Comparison of ENCODE assay signal across 15 cellular contexts in the genomic region with DNA sequence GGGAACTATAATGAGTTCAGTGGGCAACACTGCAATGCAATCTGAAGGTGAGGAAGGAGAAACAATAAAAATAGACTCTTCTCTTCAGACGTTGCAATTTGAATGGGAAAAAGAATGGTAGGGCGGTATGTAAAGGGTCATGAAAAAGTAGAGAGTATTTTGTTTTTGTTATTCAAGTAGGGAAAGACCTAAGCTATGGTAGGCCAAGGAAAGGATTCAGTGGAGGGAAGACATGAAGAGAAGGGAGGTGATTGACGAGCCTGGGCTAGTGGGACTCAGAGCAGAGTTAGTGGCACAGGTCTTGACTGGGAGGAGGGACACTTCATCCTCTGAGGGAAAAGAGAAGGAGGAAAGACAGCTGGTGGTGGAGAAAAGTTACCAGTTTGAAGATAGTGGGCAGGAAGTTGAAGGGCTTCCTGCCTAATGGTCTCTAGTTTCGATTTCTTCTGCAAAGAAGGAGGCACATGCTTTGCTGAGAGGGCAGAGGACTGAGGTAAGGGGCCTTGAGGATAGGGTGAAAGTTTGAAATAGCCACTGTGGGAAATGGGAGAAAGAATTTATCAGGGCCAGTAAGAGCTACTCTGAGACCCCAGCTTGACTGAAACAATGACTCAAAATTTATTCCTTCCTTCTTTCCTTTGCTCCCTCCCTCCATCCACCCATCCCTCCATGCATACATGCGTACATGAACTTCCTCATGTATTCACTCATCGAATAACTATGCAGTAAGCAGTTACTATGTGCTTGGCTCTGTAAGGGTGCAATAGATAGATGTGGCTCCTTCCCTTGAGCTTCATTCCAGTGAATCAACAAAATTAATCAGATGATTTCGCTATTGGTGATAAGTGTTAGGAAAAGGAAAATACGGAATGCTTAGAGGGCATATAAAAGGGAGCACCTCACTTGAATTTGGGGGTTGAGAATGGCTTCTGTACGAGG. TPM values are rescaled to one million over a fixed set of nuclear protein-coding genes. Genes with fewer than 3 reads are reported as not detected.
DNase-seq lines count a peak whose midpoint lies in the region; ATAC-seq, FAIRE-seq and TF ChIP-seq lines count a peak whose summit lies in the region.
"Had no signal": no experiment of that assay in that cellular context is flagged by ENCODE, and none has a peak within 500 bp of the region (broad histone marks: within the 10 kb centered on the region; RNA-seq: fewer than 3 reads in every experiment).

No MANE protein-coding gene starts in this region.

- no peak overlapping the region for H3K4me3 ChIP-seq in Karpas-422 (ENCODE audit: low read length)
- no peak overlapping the region for H3K4me3 ChIP-seq in K562
- no peak overlapping the region for H3K4me3 ChIP-seq in lower leg skin (ENCODE audit: low read depth, poor library complexity, severe bottlenecking)
- H3K4me3 ChIP-seq: coronary artery had no signal

- BruUV-seq in K562 (replicated peaks; lab: Mats Ljungman, UMichigan) = no TSS peak

- H3K36me3 Mint-ChIP-seq in activated CD4-positive, alpha-beta memory T cell treated with anti-CD3 and anti-CD28 coated beads, Interleukin-2, amount 10 ng/mL, durations not matched to agents 7 days and 5 days (ENCODE audit: low read depth) = peaks cover 43% of the 10 kb centered on the region
- peaks cover 41% of the 10 kb centered on the region for H3K36me3 Mint-ChIP-seq in activated CD4-positive, alpha-beta memory T cell treated with anti-CD3 and anti-CD28 coated beads for 36 hours

- no peak for TF ChIP-seq RAD21 in K562 (CRISPR knock-in tag; conservative IDR thresholded peaks at IDR 0.05 in 1 of 2, IDR thresholded peaks at IDR 0.05 in 1 of 2)

- no peak overlapping the region for H3K27ac ChIP-seq in Karpas-422 (ENCODE audit: low read length)
- no peak overlapping the region for H3K27ac ChIP-seq in K562 (ENCODE audit: extremely low read depth, low read depth, low read length)

- H3K27me3 ChIP-seq in Karpas-422 (ENCODE audit: low read length) (no peaks in the 10 kb centered on the region), K562 (ENCODE audit: control insufficient read depth in 2 of 2, insufficient read depth in 2 of 2, low read length in 2 of 2) (peaks cover 25 to 26% of the 10 kb centered on the region in 2 experiments)

- FAIRE-seq in K562 (lab: Jason Lieb, UNC) = peak; percentile 6
- FAIRE-seq: kidney had no signal

- H4K20me1 ChIP-seq in Karpas-422 (ENCODE audit: insufficient read depth, low read depth, low read length) (no peaks in the 10 kb centered on the region), K562 (replicated peaks; ENCODE audit: control insufficient read depth, insufficient read depth, low read length) (no peaks in the 10 kb centered on the region)

- DNase-seq in activated CD4-positive, alpha-beta memory T cell treated with anti-CD3 and anti-CD28 coated beads, Interleukin-2, amount 10 ng/mL, durations not matched to agents 7 days and 5 days = peak; percentile 42
- no peak for DNase-seq in activated CD4-positive, alpha-beta memory T cell treated with anti-CD3 and anti-CD28 coated beads for 36 hours
- DNase-seq in Karpas-422 (no peak), K562 (ENCODE audit: extremely low read depth in 1 of 4, low spot score in 3 of 4) (no peak), superior temporal gyrus (ENCODE audit: extremely low spot score) (peak; percentile 3), NCI-H2171 treated with DMSO at 0.1 percent for 48 hours (lab: John Stamatoyannopoulos, UW) (no peak), lower leg skin (ENCODE audit: low spot score in 2 of 2) (no peak)
- DNase-seq: foreskin fibroblast, kidney, NCI-H510A, nucleus accumbens, SK-N-SH had no signal

- H3K27ac Mint-ChIP-seq in activated CD4-positive, alpha-beta memory T cell treated with anti-CD3 and anti-CD28 coated beads, Interleukin-2, amount 10 ng/mL, durations not matched to agents 7 days and 5 days = no peak overlapping the region
- no peak overlapping the region for H3K27ac Mint-ChIP-seq in activated CD4-positive, alpha-beta memory T cell treated with anti-CD3 and anti-CD28 coated beads for 36 hours
- H3K27ac Mint-ChIP-seq: stimulated activated naive CD8-positive, alpha-beta T cell treated with anti-CD3 and anti-CD28 coated beads, Interleukin-15, Interleukin-2, amounts not matched to agents 100 ng/mL and 50 ng/mL, for 24 hours had no signal

- H3K9me2 ChIP-seq in Karpas-422 (replicated peaks; ENCODE audit: insufficient read depth, low read length) = no peaks in the 10 kb centered on the region
- H3K9me2 ChIP-seq: SK-N-SH had no signal

- CTCF ChIA-PET in activated CD4-positive, alpha-beta memory T cell treated with anti-CD3 and anti-CD28 coated beads, Interleukin-2, amount 10 ng/mL, durations not matched to agents 7 days and 5 days (lab: Charles Lee) = interaction anchor here (0.7 to 6.1 kb wide), 21 partner anchors 16 to 832 kb away, joined by 3 to 63 read pairs (median 4); partner anchors contain the start of genes SLAMF1 and TOMM40L
- CTCF ChIA-PET in activated CD4-positive, alpha-beta memory T cell treated with anti-CD3 and anti-CD28 coated beads for 36 hours (lab: Charles Lee) = interaction anchor here (0.5 to 3.1 kb wide), 18 partner anchors 15 to 247 kb away, joined by 3 to 30 read pairs (median 4); partner anchors contain the start of gene ITLN2
- CTCF ChIA-PET in K562 (lab: Yijun Ruan, JAX; ENCODE audit: low intra/inter-chr PET ratio) = interaction anchor here (0.7 kb wide), 1 partner anchor 114 kb away, joined by 3 read pairs; no protein-coding TSS in a partner anchor

- intact Hi-C loops in activated CD4-positive, alpha-beta memory T cell treated with anti-CD3 and anti-CD28 coated beads for 36 hours (cut with micrococcal nuclease) = loop anchor here (1.0 to 5.0 kb wide), 3 partner anchors 22 to 130 kb away; partner anchors contain the start of gene CD84
- intact Hi-C loops in K562 (cut with micrococcal nuclease) = no loop called here
- intact Hi-C loops in lower leg skin (cut with DNase I; ENCODE audit: low total_unique reads) = no loop called here

- H3K79me2 ChIP-seq in Karpas-422 (ENCODE audit: low read length) (no peaks in the 10 kb centered on the region), K562 (ENCODE audit: control insufficient read depth, insufficient read depth, low read length) (no peaks in the 10 kb centered on the region)

- in situ Hi-C loops in K562 (cut with MboI) = no loop called here

- H3K9me3 Mint-ChIP-seq in activated CD4-positive, alpha-beta memory T cell treated with anti-CD3 and anti-CD28 coated beads, Interleukin-2, amount 10 ng/mL, durations not matched to agents 7 days and 5 days = no peaks in the 10 kb centered on the region
- no peaks in the 10 kb centered on the region for H3K9me3 Mint-ChIP-seq in activated CD4-positive, alpha-beta memory T cell treated with anti-CD3 and anti-CD28 coated beads for 36 hours
- H3K9me3 Mint-ChIP-seq: stimulated activated naive CD8-positive, alpha-beta T cell treated with anti-CD3 and anti-CD28 coated beads, Interleukin-15, Interleukin-2, amounts not matched to agents 100 ng/mL and 50 ng/mL, for 24 hours had no signal

- POLR2A ChIA-PET in activated CD4-positive, alpha-beta memory T cell treated with anti-CD3 and anti-CD28 coated beads, Interleukin-2, amount 10 ng/mL, durations not matched to agents 7 days and 5 days (lab: Charles Lee) = interaction anchor here (0.7 to 4.7 kb wide), 22 partner anchors 16 to 362 kb away, joined by 3 to 106 read pairs (median 5); partner anchors contain the start of genes ARHGAP30, SLAMF1 and USF1
- POLR2A ChIA-PET in activated CD4-positive, alpha-beta memory T cell treated with anti-CD3 and anti-CD28 coated beads for 36 hours (lab: Charles Lee) = interaction anchor here (0.7 to 3.3 kb wide), 12 partner anchors 22 to 147 kb away, joined by 3 to 24 read pairs (median 6); partner anchors contain the start of genes LY9 and SLAMF1
- POLR2A ChIA-PET in K562 (lab: Yijun Ruan, JAX) = interaction anchor here (0.6 to 0.9 kb wide), 3 partner anchors 19 to 451 kb away, joined by 3 read pairs; no protein-coding TSS in a partner anchor

- peaks cover 48% of the 10 kb centered on the region for H3K4me1 Mint-ChIP-seq in activated CD4-positive, alpha-beta memory T cell treated with anti-CD3 and anti-CD28 coated beads, Interleukin-2, amount 10 ng/mL, durations not matched to agents 7 days and 5 days
- H3K4me1 Mint-ChIP-seq in activated CD4-positive, alpha-beta memory T cell treated with anti-CD3 and anti-CD28 coated beads for 36 hours (ENCODE audit: low read depth) = peaks cover 45% of the 10 kb centered on the region

- H3K9me3 ChIP-seq in Karpas-422 (ENCODE audit: low read length) (no peaks in the 10 kb centered on the region), K562 (replicated peaks; ENCODE audit: control insufficient read depth, insufficient read depth, low read depth, low read length) (no peaks in the 10 kb centered on the region)
- H3K9me3 ChIP-seq: SK-N-SH had no signal

- no peaks in the 10 kb centered on the region for H3K9me1 ChIP-seq in K562 (ENCODE audit: control insufficient read depth, insufficient read depth, low read length)

- H3K36me3 ChIP-seq in Karpas-422 (ENCODE audit: insufficient read depth, low read length) (no peaks in the 10 kb centered on the region), K562 (ENCODE audit: control insufficient read depth, insufficient read depth, low read length) (no peaks in the 10 kb centered on the region)

- TF ChIP-seq CTCF in K562 (IDR thresholded peaks at IDR 0.05 in 2 of 3, conservative IDR thresholded peaks at IDR 0.05 in 1 of 3; ENCODE audit: insufficient read depth in 2 of 3, low read depth in 1 of 3, low read length in 3 of 3) (no peak), lower leg skin (IDR thresholded peaks at IDR 0.05) (no peak)

- 2% methylated on average over 9 of the region's 9 CpGs for WGBS in K562 (ENCODE audit: insufficient coverage, low coverage, missing lambda C conversion rate)
- 76 to 78% methylated on average over 9 of the region's 9 CpGs for WGBS in lower leg skin, 2 donors

- no peak overlapping the region for H3K4me3 Mint-ChIP-seq in activated CD4-positive, alpha-beta memory T cell treated with anti-CD3 and anti-CD28 coated beads, Interleukin-2, amount 10 ng/mL, durations not matched to agents 7 days and 5 days
- H3K4me3 Mint-ChIP-seq in activated CD4-positive, alpha-beta memory T cell treated with anti-CD3 and anti-CD28 coated beads for 36 hours = no peak overlapping the region
- H3K4me3 Mint-ChIP-seq: stimulated activated naive CD8-positive, alpha-beta T cell treated with anti-CD3 and anti-CD28 coated beads, Interleukin-15, Interleukin-2, amounts not matched to agents 100 ng/mL and 50 ng/mL, for 24 hours had no signal

- ATAC-seq in K562 (no peak), HG03469 (IDR thresholded peaks at IDR 0.05; ENCODE audit: unreplicated experiment) (no peak)

- H3K4me1 ChIP-seq in Karpas-422 (ENCODE audit: low read length) (peaks cover 69% of the 10 kb centered on the region), K562 (replicated peaks in 1 of 2; ENCODE audit: control insufficient read depth in 2 of 2, insufficient read depth in 2 of 2, low read length in 2 of 2) (no peaks in the 10 kb centered on the region; a peak in 1 of 5 replicates)

- H3K27me3 Mint-ChIP-seq in activated CD4-positive, alpha-beta memory T cell treated with anti-CD3 and anti-CD28 coated beads, Interleukin-2, amount 10 ng/mL, durations not matched to agents 7 days and 5 days = no peaks in the 10 kb centered on the region
- no peaks in the 10 kb centered on the region for H3K27me3 Mint-ChIP-seq in activated CD4-positive, alpha-beta memory T cell treated with anti-CD3 and anti-CD28 coated beads for 36 hours
- H3K27me3 Mint-ChIP-seq: stimulated activated naive CD8-positive, alpha-beta T cell treated with anti-CD3 and anti-CD28 coated beads, Interleukin-15, Interleukin-2, amounts not matched to agents 100 ng/mL and 50 ng/mL, for 24 hours had no signal

- H3K9ac ChIP-seq in Karpas-422 (ENCODE audit: low read length) = no peak overlapping the region
- H3K9ac ChIP-seq in K562 (ENCODE audit: insufficient read depth in 1 of 2, low read depth in 2 of 2, low read length in 2 of 2) = no peak overlapping the region
- H3K9ac ChIP-seq: SK-N-SH had no signal

- peak overlapping the region; percentile 37 for H3K4me2 ChIP-seq in Karpas-422 (ENCODE audit: low read depth, low read length, poor library complexity, severe bottlenecking)
- H3K4me2 ChIP-seq in K562 (ENCODE audit: insufficient read depth, low read length) = no peak overlapping the region
- H3K4me2 ChIP-seq: SK-N-SH had no signal

- TF ChIP-seq POLR2A in K562 (conservative IDR thresholded peaks at IDR 0.05) (no peak), lower leg skin (IDR thresholded peaks at IDR 0.05) (no peak)

- no peak for TF ChIP-seq EP300 in K562 (IDR thresholded peaks at IDR 0.05; ENCODE audit: low read length)

- peak overlapping the region; percentile 4; the same call in 1 of the 2 replicates for H2AFZ ChIP-seq in Karpas-422 (ENCODE audit: low read length)
- H2AFZ ChIP-seq in K562 (ENCODE audit: low read depth, low read length) = no peak overlapping the region

RNA-seq across cellular contexts. Expression of gene CD48, which starts 4.2 kb away (rescaled TPM):
- 100 to 1,000 TPM; 403 to 404 TPM for total RNA-seq in activated CD4-positive, alpha-beta memory T cell treated with anti-CD3 and anti-CD28 coated beads, Interleukin-2, amount 10 ng/mL, durations not matched to agents 7 days and 5 days
- 100 to 1,000 TPM; 190 to 194 TPM for total RNA-seq in activated CD4-positive, alpha-beta memory T cell treated with anti-CD3 and anti-CD28 coated beads for 36 hours
- 26.9 and 56.3 TPM in 2 replicates for total RNA-seq in Karpas-422 (2014; rRNA removed; shearing (Covaris generic); ENCODE audit: low replicate concordance)
- total RNA-seq in K562 (2011; cell fraction: chromatin; rRNA removed; ENCODE audit: low replicate concordance) = not detected in 2 replicates
- total RNA-seq in K562 (2011; cell fraction: nucleolus; rRNA removed) = not detected in 2 replicates
- not detected in 2 replicates for total RNA-seq in K562 (2011; cell fraction: nucleoplasm; rRNA removed)
- total RNA-seq in K562 (2014; rRNA removed) (0.53 TPM in 1 of 2 replicates, not detected in the other), K562 (2014; rRNA removed; fragmentation: Illumina TruSeq; extraction: Trizol) (0.11 and 0.38 TPM in 2 replicates), K562 (2015; rRNA removed; fragmentation: Illumina TruSeq; extraction: Trizol) (0.40 and 0.94 TPM in 2 replicates), K562 (2021) (0.42 and 0.65 TPM in 2 replicates), lower leg skin (1 to 10 TPM in 3 of 4 donors, under 1 TPM in 1; 0.53 to 4.3 (median 1.5) TPM)
- polyA plus RNA-seq in K562 (2011; rRNA removed) (not detected in 2 replicates), K562 (2014; fragmentation: Illumina TruSeq; extraction: Trizol) (0.10 and 0.24 TPM in 2 replicates), K562 (2014; fragmentation: Nextera tagmentation; extraction: Ambion mirVana) (under 1 TPM in 1 of 2 experiments, not detected in 1; 0.27 TPM), K562 (2014; rRNA removed) (0.18 and 0.30 TPM in 2 replicates)
- 0.06 TPM in 1 of 2 replicates, not detected in the other for polyA plus RNA-seq in K562 (2011; cell fraction: cytosol; rRNA removed)
- polyA plus RNA-seq in K562 (2011; cell fraction: nucleus; rRNA removed) = not detected in 2 replicates
- polyA plus RNA-seq in K562 (2012) = 0.26 and 2.0 TPM in 2 replicates
- polyA minus RNA-seq in K562 (2011; rRNA and poly(A)+ RNA removed) = 0.27 TPM in 1 of 2 replicates, not detected in the other
- polyA minus RNA-seq in K562 (2011; cell fraction: cytosol; rRNA and poly(A)+ RNA removed) = not detected in 2 replicates
- polyA minus RNA-seq in K562 (2011; cell fraction: nucleus; rRNA and poly(A)+ RNA removed) = not detected in 2 replicates
- polyA plus RNA-seq: SK-N-SH had no signal

RNA-seq across cellular contexts. Expression of gene SLAMF7, which starts 31.6 kb away (rescaled TPM):
- 10 to 100 TPM; 13.7 to 15.3 TPM for total RNA-seq in activated CD4-positive, alpha-beta memory T cell treated with anti-CD3 and anti-CD28 coated beads, Interleukin-2, amount 10 ng/mL, durations not matched to agents 7 days and 5 days
- total RNA-seq in activated CD4-positive, alpha-beta memory T cell treated with anti-CD3 and anti-CD28 coated beads for 36 hours = 10 to 100 TPM; 11.4 to 15.9 TPM
- 0.15 and 0.76 TPM in 2 replicates for total RNA-seq in Karpas-422 (2014; rRNA removed; shearing (Covaris generic); ENCODE audit: low replicate concordance)
- total RNA-seq in K562 (2011; cell fraction: chromatin; rRNA removed; ENCODE audit: low replicate concordance) = not detected in 2 replicates
- not detected in 2 replicates for total RNA-seq in K562 (2011; cell fraction: nucleolus; rRNA removed)
- total RNA-seq in K562 (2011; cell fraction: nucleoplasm; rRNA removed) = not detected in 2 replicates
- total RNA-seq in K562 (2014; rRNA removed) (0.12 TPM in 1 of 2 replicates, not detected in the other), K562 (2014; rRNA removed; fragmentation: Illumina TruSeq; extraction: Trizol) (0.11 and 0.19 TPM in 2 replicates), K562 (2015; rRNA removed; fragmentation: Illumina TruSeq; extraction: Trizol) (0.18 and 0.23 TPM in 2 replicates), K562 (2021) (0.35 and 0.49 TPM in 2 replicates), lower leg skin (1 to 10 TPM in 3 of 4 donors, under 1 TPM in 1; 0.91 to 8.0 (median 4.5) TPM)
- polyA plus RNA-seq in K562 (2011; rRNA removed) (not detected in 2 replicates), K562 (2014; fragmentation: Illumina TruSeq; extraction: Trizol) (0.22 and 0.36 TPM in 2 replicates), K562 (2014; fragmentation: Nextera tagmentation; extraction: Ambion mirVana) (under 1 TPM; 0.17 to 0.39 TPM), K562 (2014; rRNA removed) (0.19 and 1.2 TPM in 2 replicates)
- polyA plus RNA-seq in K562 (2011; cell fraction: cytosol; rRNA removed) = 0.03 TPM in 1 of 2 replicates, not detected in the other
- polyA plus RNA-seq in K562 (2011; cell fraction: nucleus; rRNA removed) = not detected in 2 replicates
- polyA plus RNA-seq in K562 (2012) = 0.68 and 2.0 TPM in 2 replicates
- not detected in 2 replicates for polyA minus RNA-seq in K562 (2011; rRNA and poly(A)+ RNA removed)
- not detected in 2 replicates for polyA minus RNA-seq in K562 (2011; cell fraction: cytosol; rRNA and poly(A)+ RNA removed)
- not detected in 2 replicates for polyA minus RNA-seq in K562 (2011; cell fraction: nucleus; rRNA and poly(A)+ RNA removed)
- polyA plus RNA-seq: SK-N-SH had no signal

Comparison
In these comparisons a context has a peak if more than half of its experiments do, and no peak if none do; other contexts are left out.
1. DNase-seq: peak in activated CD4-positive, alpha-beta memory T cell treated with anti-CD3 and anti-CD28 coated beads, Interleukin-2, amount 10 ng/mL, durations not matched to agents 7 days and 5 days (single experiment) and superior temporal gyrus (single experiment); none in activated CD4-positive, alpha-beta memory T cell treated with anti-CD3 and anti-CD28 coated beads for 36 hours (single experiment), Karpas-422 (single experiment), K562 (0 of 4), NCI-H2171 treated with DMSO at 0.1 percent for 48 hours (single experiment) and lower leg skin (0 of 2).